8 cellular contexts compared by ENCODE assay signal in the genomic region with DNA sequence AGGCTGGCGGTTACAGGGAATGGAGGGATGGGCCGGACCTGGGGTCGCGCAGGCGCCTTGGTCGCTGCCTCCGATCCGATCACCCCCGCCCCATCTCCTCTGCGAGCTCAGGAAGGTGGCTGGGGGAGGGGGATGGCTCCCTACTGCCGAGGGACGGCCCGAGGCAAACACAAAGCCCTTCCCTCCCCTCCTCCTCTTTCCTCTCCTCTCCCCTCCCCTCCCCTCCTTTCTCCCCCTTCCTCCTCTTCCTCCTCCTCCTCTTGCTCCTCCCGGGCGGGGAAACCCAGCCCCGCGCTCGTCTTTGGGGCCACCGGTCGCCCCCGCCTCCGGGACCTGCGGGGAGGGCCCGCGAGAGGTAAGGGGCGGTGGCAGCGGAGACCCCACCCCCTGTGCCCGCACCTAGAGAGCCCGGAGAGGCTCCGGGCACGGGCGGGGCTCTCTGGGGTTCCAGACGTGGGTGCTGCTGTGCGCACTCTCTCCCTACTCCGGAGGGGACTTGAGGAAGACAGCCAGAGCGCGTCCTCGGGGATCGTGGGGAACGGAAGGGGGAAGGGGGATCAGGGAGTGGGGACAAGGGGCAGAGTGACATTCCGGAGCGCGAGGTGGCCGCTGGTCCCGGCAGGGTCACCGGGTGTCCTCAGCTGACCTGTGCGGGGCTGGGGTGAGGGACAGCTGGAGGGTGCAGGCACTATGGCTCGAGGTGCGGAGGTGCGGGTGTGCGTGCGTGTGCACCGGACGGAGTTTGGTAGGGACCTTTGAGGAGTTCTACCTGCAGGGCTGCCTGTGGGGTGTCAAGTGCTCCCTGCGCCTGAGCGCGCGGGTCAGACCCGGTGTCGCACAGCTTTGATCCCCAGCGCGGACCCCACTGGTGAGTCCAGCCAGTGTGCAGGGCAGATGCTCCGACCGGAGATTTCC. TPM values are rescaled to one million over a fixed set of nuclear protein-coding genes. Genes with fewer than 3 reads are reported as not detected.
A peak's percentile ranks its signal among the peaks of the same experiment; 100 is the strongest.
DNase-seq lines count a peak whose midpoint lies in the region; ATAC-seq and TF ChIP-seq lines count a peak whose summit lies in the region.

A gene with protein sequence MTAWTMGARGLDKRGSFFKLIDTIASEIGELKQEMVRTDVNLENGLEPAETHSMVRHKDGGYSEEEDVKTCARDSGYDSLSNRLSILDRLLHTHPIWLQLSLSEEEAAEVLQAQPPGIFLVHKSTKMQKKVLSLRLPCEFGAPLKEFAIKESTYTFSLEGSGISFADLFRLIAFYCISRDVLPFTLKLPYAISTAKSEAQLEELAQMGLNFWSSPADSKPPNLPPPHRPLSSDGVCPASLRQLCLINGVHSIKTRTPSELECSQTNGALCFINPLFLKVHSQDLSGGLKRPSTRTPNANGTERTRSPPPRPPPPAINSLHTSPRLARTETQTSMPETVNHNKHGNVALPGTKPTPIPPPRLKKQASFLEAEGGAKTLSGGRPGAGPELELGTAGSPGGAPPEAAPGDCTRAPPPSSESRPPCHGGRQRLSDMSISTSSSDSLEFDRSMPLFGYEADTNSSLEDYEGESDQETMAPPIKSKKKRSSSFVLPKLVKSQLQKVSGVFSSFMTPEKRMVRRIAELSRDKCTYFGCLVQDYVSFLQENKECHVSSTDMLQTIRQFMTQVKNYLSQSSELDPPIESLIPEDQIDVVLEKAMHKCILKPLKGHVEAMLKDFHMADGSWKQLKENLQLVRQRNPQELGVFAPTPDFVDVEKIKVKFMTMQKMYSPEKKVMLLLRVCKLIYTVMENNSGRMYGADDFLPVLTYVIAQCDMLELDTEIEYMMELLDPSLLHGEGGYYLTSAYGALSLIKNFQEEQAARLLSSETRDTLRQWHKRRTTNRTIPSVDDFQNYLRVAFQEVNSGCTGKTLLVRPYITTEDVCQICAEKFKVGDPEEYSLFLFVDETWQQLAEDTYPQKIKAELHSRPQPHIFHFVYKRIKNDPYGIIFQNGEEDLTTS (plus strand): TSS at position 286 of the 915 bp plus-strand sequence. CDS start 131,344 bp downstream, outside the sequence.

- TF ChIP-seq POLR2A in upper lobe of left lung (IDR thresholded peaks at IDR 0.05), result peak in 1 of 4 donors; percentile 72

- H3K9me3 ChIP-seq in muscle layer of duodenum (ENCODE audit: control insufficient read depth in 1 of 2, low read length in 2 of 2), result no peaks in the 10 kb centered on the region
- no peaks in the 10 kb centered on the region for H3K9me3 ChIP-seq in upper lobe of left lung

- 0 to 1% methylated on average over 33 to 49 of the region's 64 CpGs for WGBS in upper lobe of left lung, 2 donors

- H3K27me3 ChIP-seq in muscle layer of duodenum (ENCODE audit: low read depth, low read length) (no peaks in the 10 kb centered on the region), upper lobe of left lung (no peaks in the 10 kb centered on the region)

- ATAC-seq in upper lobe of left lung (ENCODE audit: low FRiP score in 2 of 2) (peak; percentile 94 to 95), HG03565 (IDR thresholded peaks at IDR 0.05; ENCODE audit: unreplicated experiment) (no peak), HG03378 (IDR thresholded peaks at IDR 0.05; ENCODE audit: unreplicated experiment) (no peak)

- H3K4me1 ChIP-seq in muscle layer of duodenum (ENCODE audit: control insufficient read depth in 1 of 2, insufficient read depth in 2 of 2, low read length in 2 of 2) (peaks cover 10 to 20% of the 10 kb centered on the region in 2 donors), upper lobe of left lung (peaks cover 29 to 47% (median 37%) of the 10 kb centered on the region in 4 donors)

- DNase-seq in ELF-1 (ENCODE audit: low read depth, low spot score), result peak; percentile 98
- peak; percentile 64 for DNase-seq in NCI-H128 (lab: John Stamatoyannopoulos, UW; ENCODE audit: unreplicated experiment)
- DNase-seq in fibroblast of the conjunctiva (ENCODE audit: low read depth), result peak; percentile 82
- peak; percentile 93 to 96 for DNase-seq in upper lobe of left lung

- H3K36me3 ChIP-seq in muscle layer of duodenum (ENCODE audit: control insufficient read depth in 1 of 2, insufficient read depth in 2 of 2, low read length in 2 of 2) (peaks cover 0 to 12% of the 10 kb centered on the region in 2 donors), upper lobe of left lung (no peaks in the 10 kb centered on the region)

- H3K27ac ChIP-seq in VCaP, result peak within 1 kb of the TSS; percentile 95
- H3K27ac ChIP-seq in muscle layer of duodenum (ENCODE audit: low read length), result peak within 1 kb of the TSS; percentile 94
- peak within 1 kb of the TSS; percentile 94 to 100 (median 97) for H3K27ac ChIP-seq in upper lobe of left lung

- no peak for TF ChIP-seq EP300 in upper lobe of left lung (IDR thresholded peaks at IDR 0.05)

- TF ChIP-seq CTCF in VCaP (conservative IDR thresholded peaks at IDR 0.05), result no peak
- no peak for TF ChIP-seq CTCF in upper lobe of left lung (IDR thresholded peaks at IDR 0.05)

- peak within 1 kb of the TSS; percentile 79 to 94 for H3K4me3 ChIP-seq in muscle layer of duodenum (ENCODE audit: low read depth in 1 of 2, low read length in 2 of 2)
- peak within 1 kb of the TSS; percentile 77 to 85 (median 82) for H3K4me3 ChIP-seq in upper lobe of left lung

RNA-seq across cellular contexts. Expression of the gene that starts here (rescaled TPM):
- total RNA-seq in upper lobe of left lung, result 100 to 1,000 TPM in 5 of 6 donors, 10 to 100 TPM in 1; 89.5 to 149 (median 109) TPM

Comparison
In these comparisons a context has a peak if more than half of its experiments do, and no peak if none do; other contexts are left out.
1. ATAC-seq: peak in upper lobe of left lung (2 of 2); none in HG03565 (single experiment) and HG03378 (single experiment).
2. Peak in every context shown above with its lines, with median percentiles within 50 percentile points of each other: DNase-seq and H3K27ac ChIP-seq.